Comparison of ENCODE assay signal across 1 cellular context in genomic region chr2:96763511-96764252, GRCh38.
TF ChIP-seq lines count a peak whose summit lies in the region.

No MANE protein-coding gene starts in this region.

TF ChIP-seq in HEK293, 187 proteins besides CTCF, POLR2A, EP300 and RAD21 (continued from another document):
- TF ChIP-seq ZNF398 (tag by site-specific recombination; IDR thresholded peaks at IDR 0.05) (no peak), OSR2 (tag by site-specific recombination; IDR thresholded peaks at IDR 0.05) (peak; percentile 19; the same call in 1 of the 2 replicates), ZNF214 (tag by site-specific recombination; IDR thresholded peaks at IDR 0.05; ENCODE audit: borderline replicate concordance) (no peak), HOXA7 (CRISPR knock-in tag; IDR thresholded peaks at IDR 0.05; ENCODE audit: borderline replicate concordance) (no peak), ZNF248 (tag by site-specific recombination; IDR thresholded peaks at IDR 0.05) (no peak), ZIC2 (tag by site-specific recombination; IDR thresholded peaks at IDR 0.05) (peak; percentile 44), ZNF324 (tag by site-specific recombination; IDR thresholded peaks at IDR 0.05) (no peak), ZNF335 (tag by site-specific recombination; conservative IDR thresholded peaks at IDR 0.05) (peak; percentile 52; the same call in 1 of the 2 replicates), ZBTB48 (tag by site-specific recombination; IDR thresholded peaks at IDR 0.05) (peak; percentile 66), HOXC10 (CRISPR knock-in tag; IDR thresholded peaks at IDR 0.05) (0 out of 2 replicates have a peak, but pooled peaks have one; percentile 37), KLF17 (tag by site-specific recombination; IDR thresholded peaks at IDR 0.05) (0 out of 2 replicates have a peak, but pooled peaks have one; percentile 17), ZNF843 (tag by site-specific recombination; IDR thresholded peaks at IDR 0.05) (no peak), GLIS1 (tag by site-specific recombination; IDR thresholded peaks at IDR 0.05) (peak; percentile 40; the same call in 1 of the 2 replicates)
